In the genomic region with DNA sequence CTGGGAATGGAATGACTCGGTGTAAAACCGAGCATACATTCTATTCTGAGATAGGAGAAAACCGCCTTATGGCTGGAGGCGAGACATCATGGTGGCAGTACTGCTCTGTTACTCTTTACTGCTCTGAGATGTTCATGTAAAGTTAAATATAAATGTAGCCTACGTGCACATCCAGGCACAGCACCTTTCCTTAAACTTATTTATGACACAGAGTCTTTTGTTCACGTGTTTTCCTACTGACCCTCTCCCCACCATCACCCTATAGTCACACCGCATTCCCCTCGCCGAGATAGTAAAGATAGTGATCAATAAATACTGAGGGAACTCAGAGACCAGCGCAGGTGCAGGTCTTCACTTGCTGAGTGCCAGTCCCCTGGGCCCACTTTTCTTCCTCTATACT, we compare ENCODE assay signal across 4 cellular contexts. TPM values are rescaled to one million over a fixed set of nuclear protein-coding genes. Genes with fewer than 3 reads are reported as not detected.
"Had no signal": no experiment of that assay in that cellular context is flagged by ENCODE, and none has a peak within 500 bp of the region (broad histone marks: within the 10 kb centered on the region; RNA-seq: fewer than 3 reads in every experiment).

No MANE protein-coding gene starts in this region.

RNA-seq across cellular contexts. Expression of gene ASGR1, which starts 19.6 kb away (rescaled TPM):
- total RNA-seq: HT-29 had no signal

RNA-seq across cellular contexts. Expression of gene ASGR2, which starts 44.9 kb away (rescaled TPM):
- total RNA-seq: H1, H9, HT-29 had no signal
- polyA plus RNA-seq: GM23338 had no signal
